16 cellular contexts compared by ENCODE assay signal in the genomic region with DNA sequence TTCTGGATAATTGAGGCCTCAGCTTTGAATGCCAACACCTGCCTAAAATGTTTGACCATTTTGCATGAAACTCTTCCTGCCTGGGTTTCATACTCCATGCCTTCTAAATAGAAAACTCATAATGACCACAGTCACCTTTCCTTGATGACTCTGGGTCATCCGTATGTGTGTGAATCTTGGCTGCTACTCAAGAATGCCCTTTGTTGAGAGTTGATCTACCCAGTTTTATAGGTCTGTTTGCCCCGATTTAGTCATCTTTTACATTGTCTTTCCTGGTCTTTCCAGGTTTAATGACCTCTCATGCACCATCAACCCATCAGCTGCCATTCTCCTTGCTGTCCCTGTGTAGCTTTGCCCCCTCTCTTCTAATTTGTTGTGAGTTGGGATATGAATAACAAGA. TPM values are rescaled to one million over a fixed set of nuclear protein-coding genes. Genes with fewer than 3 reads are reported as not detected.
DNase-seq lines count a peak whose midpoint lies in the region; ATAC-seq and TF ChIP-seq lines count a peak whose summit lies in the region.
"Had no signal": no experiment of that assay in that cellular context is flagged by ENCODE, and none has a peak within 500 bp of the region (broad histone marks: within the 10 kb centered on the region; RNA-seq: fewer than 3 reads in every experiment).

No MANE protein-coding gene starts in this region.

- no peak for ATAC-seq in activated T-cell treated with anti-CD3 and anti-CD28 coated beads, Interleukin-2, amount 50 U/mL, for 72 hours (replicated peaks in 1 of 2)
- ATAC-seq in mucosa of descending colon = peak; percentile 50
- ATAC-seq: CD8-positive, alpha-beta T cell; HCT116 had no signal

- CTCF ChIA-PET in Caco-2 (lab: Charles Lee) = no interaction called here

- H3K9me3 ChIP-seq in mucosa of descending colon (no peaks in the 10 kb centered on the region), Caco-2 (no peaks in the 10 kb centered on the region)
- H3K9me3 ChIP-seq: BLaER1 had no signal

- TF ChIP-seq CTCF in mucosa of descending colon (IDR thresholded peaks at IDR 0.05) (no peak), Caco-2 (IDR thresholded peaks at IDR 0.05; ENCODE audit: insufficient read depth in 1 of 2, low read depth in 1 of 2, low read length in 1 of 2, severe bottlenecking in 1 of 2, unreplicated experiment in 1 of 2) (no peak)

- H3K4me1 Mint-ChIP-seq in activated T-cell treated with anti-CD3 and anti-CD28 coated beads, Interleukin-2, amount 50 U/mL, for 72 hours (ENCODE audit: low read depth) = no peaks in the 10 kb centered on the region
- peaks cover 11% of the 10 kb centered on the region for H3K4me1 Mint-ChIP-seq in Caco-2 (ENCODE audit: low read depth, unreplicated experiment)
- H3K4me1 Mint-ChIP-seq: B cell; CD4-positive, CD25-positive, alpha-beta regulatory T cell had no signal

- H3K36me3 ChIP-seq in mucosa of descending colon (ENCODE audit: low read depth) = no peaks in the 10 kb centered on the region
- no peaks in the 10 kb centered on the region for H3K36me3 ChIP-seq in Caco-2 (ENCODE audit: control insufficient read depth, insufficient read depth, low read length)
- H3K36me3 ChIP-seq: BLaER1 had no signal

- H3K27me3 ChIP-seq in Caco-2 (replicated peaks; ENCODE audit: control insufficient read depth, insufficient read depth, low read length) = no peaks in the 10 kb centered on the region
- H3K27me3 ChIP-seq: BLaER1 had no signal

- peak overlapping the region; percentile 19 for H3K27ac Mint-ChIP-seq in activated T-cell treated with anti-CD3 and anti-CD28 coated beads, Interleukin-2, amount 50 U/mL, for 72 hours
- H3K27ac Mint-ChIP-seq in Caco-2 (ENCODE audit: unreplicated experiment) = no peak overlapping the region
- H3K27ac Mint-ChIP-seq: B cell; CD4-positive, CD25-positive, alpha-beta regulatory T cell; CD8-positive, alpha-beta T cell; H9 had no signal

- H3K4me1 ChIP-seq in mucosa of descending colon (ENCODE audit: low read depth) (peaks cover 11% of the 10 kb centered on the region), Caco-2 (peaks cover 17% of the 10 kb centered on the region)
- H3K4me1 ChIP-seq: BLaER1 had no signal

- no peaks in the 10 kb centered on the region for H3K27me3 Mint-ChIP-seq in activated T-cell treated with anti-CD3 and anti-CD28 coated beads, Interleukin-2, amount 50 U/mL, for 72 hours (ENCODE audit: low read depth)
- no peaks in the 10 kb centered on the region for H3K27me3 Mint-ChIP-seq in Caco-2 (ENCODE audit: insufficient read depth, unreplicated experiment)
- H3K27me3 Mint-ChIP-seq: CD4-positive, CD25-positive, alpha-beta regulatory T cell had no signal

- no peaks in the 10 kb centered on the region for H3K9me3 Mint-ChIP-seq in activated T-cell treated with anti-CD3 and anti-CD28 coated beads, Interleukin-2, amount 50 U/mL, for 72 hours
- H3K9me3 Mint-ChIP-seq in Caco-2 (ENCODE audit: unreplicated experiment) = no peaks in the 10 kb centered on the region
- H3K9me3 Mint-ChIP-seq: CD4-positive, CD25-positive, alpha-beta regulatory T cell; CD8-positive, alpha-beta T cell; H9 had no signal

- H3K4me3 ChIP-seq in mucosa of descending colon = no peak overlapping the region
- no peak overlapping the region for H3K4me3 ChIP-seq in Caco-2 (ENCODE audit: low read depth, low read length)
- H3K4me3 ChIP-seq: BLaER1, GM23248 had no signal

- no peak for DNase-seq in activated T-cell treated with anti-CD3 and anti-CD28 coated beads, Interleukin-2, amount 50 U/mL, for 72 hours
- DNase-seq in activated T-cell treated with anti-CD3 and anti-CD28 coated beads, Interleukin-2, amount 50 U/mL, for 48 hours = no peak
- DNase-seq in kidney tubule cell (ENCODE audit: low spot score) = peak; percentile 69
- no peak for DNase-seq in mucosa of descending colon
- DNase-seq in Caco-2 = no peak
- no peak for DNase-seq in NCI-H82 treated with DMSO at 0.1 percent for 48 hours (lab: John Stamatoyannopoulos, UW; ENCODE audit: unreplicated experiment)
- DNase-seq: CD4-positive, CD25-positive, alpha-beta regulatory T cell; CD8-positive, alpha-beta T cell; DMS153; DND-41; GM23248; H9 had no signal

- H3K36me3 Mint-ChIP-seq in activated T-cell treated with anti-CD3 and anti-CD28 coated beads, Interleukin-2, amount 50 U/mL, for 72 hours (ENCODE audit: insufficient read depth in 2 of 2) = no peaks in the 10 kb centered on the region
- no peaks in the 10 kb centered on the region for H3K36me3 Mint-ChIP-seq in Caco-2 (ENCODE audit: insufficient read depth, unreplicated experiment)
- H3K36me3 Mint-ChIP-seq: CD4-positive, CD25-positive, alpha-beta regulatory T cell; CD8-positive, alpha-beta T cell had no signal

- intact Hi-C loops in mucosa of descending colon (cut with DNase I, micrococcal nuclease) (no loop called here), Caco-2 (cut with micrococcal nuclease; ENCODE audit: unreplicated experiment) (no loop called here)

- POLR2A ChIA-PET in Caco-2 (lab: Charles Lee) = no interaction called here

- BruUV-seq in Caco-2 (replicated peaks; lab: Mats Ljungman, UMichigan) = no TSS peak

- no peak overlapping the region for H3K4me3 Mint-ChIP-seq in activated T-cell treated with anti-CD3 and anti-CD28 coated beads, Interleukin-2, amount 50 U/mL, for 72 hours
- no peak overlapping the region for H3K4me3 Mint-ChIP-seq in Caco-2 (ENCODE audit: unreplicated experiment)
- H3K4me3 Mint-ChIP-seq: B cell; CD4-positive, CD25-positive, alpha-beta regulatory T cell; CD8-positive, alpha-beta T cell; H9 had no signal

RNA-seq across cellular contexts. Expression of a gene that starts 2.7 kb away (rescaled TPM):
- not detected for total RNA-seq in activated T-cell treated with anti-CD3 and anti-CD28 coated beads, Interleukin-2, amount 50 U/mL, for 72 hours
- 1 to 10 TPM in 2 of 3 donors, under 1 TPM in 1; 0.73 to 3.0 (median 2.4) TPM for total RNA-seq in mucosa of descending colon
- 3.9 and 4.9 TPM in 2 replicates for total RNA-seq in Caco-2 (2022)
- total RNA-seq: B cell; CD4-positive, CD25-positive, alpha-beta regulatory T cell; CD8-positive, alpha-beta T cell; GM23248; H4; H9 had no signal
